14 cellular contexts compared by ENCODE assay signal in genomic region chr1:79695133-79695532, GRCh38.
DNase-seq lines count a peak whose midpoint lies in the region; ATAC-seq and TF ChIP-seq lines count a peak whose summit lies in the region.
"Had no signal": no experiment of that assay in that cellular context is flagged by ENCODE, and none has a peak within 500 bp of the region (broad histone marks: within the 10 kb centered on the region; RNA-seq: fewer than 3 reads in every experiment).

No MANE protein-coding gene starts in this region.

- no peaks in the 10 kb centered on the region for H3K36me3 Mint-ChIP-seq in CD4-positive, alpha-beta T cell (ENCODE audit: low read depth)

- DNase-seq in HuH-7.5 (ENCODE audit: low spot score) (peak; percentile 6), NOMO-1 treated with dmso at 0.1 percent for 144 hours (lab: John Stamatoyannopoulos, UW; ENCODE audit: unreplicated experiment) (no peak), COLO829 (ENCODE audit: low spot score) (no peak)
- DNase-seq in CD4-positive, alpha-beta T cell, result no peak
- DNase-seq in activated CD4-positive, alpha-beta T cell treated with anti-CD3 and anti-CD28 coated beads for 1 hour, result no peak
- DNase-seq: activated CD8-positive, alpha-beta memory T cell treated with anti-CD3 and anti-CD28 coated beads for 24 hours; amniotic stem cell; H7; natural killer cell; NCI-H510A treated with DMSO at 0.1 percent for 48 hours had no signal

- H3K4me1 Mint-ChIP-seq in CD4-positive, alpha-beta T cell (ENCODE audit: low read depth), result no peaks in the 10 kb centered on the region
- H3K4me1 Mint-ChIP-seq: natural killer cell had no signal

- no peak overlapping the region for H3K27ac Mint-ChIP-seq in CD4-positive, alpha-beta T cell
- H3K27ac Mint-ChIP-seq: natural killer cell; stimulated activated naive CD8-positive, alpha-beta T cell treated with anti-CD3 and anti-CD28 coated beads, Interleukin-15, Interleukin-2, amounts not matched to agents 100 ng/mL and 50 ng/mL, for 24 hours had no signal

- intact Hi-C loops in CD4-positive, alpha-beta T cell (cut with DNase I, micrococcal nuclease), result no loop called here

- no peak for TF ChIP-seq CTCF in CD4-positive, alpha-beta T cell (IDR thresholded peaks at IDR 0.05)

- no peaks in the 10 kb centered on the region for H3K9me3 ChIP-seq in CD4-positive, alpha-beta T cell (ENCODE audit: control insufficient read depth, low read length)

- POLR2A ChIA-PET in CD4-positive, alpha-beta T cell (lab: Charles Lee), result no interaction called here

- H3K4me3 Mint-ChIP-seq in CD4-positive, alpha-beta T cell, result no peak overlapping the region
- H3K4me3 Mint-ChIP-seq: natural killer cell; stimulated activated naive CD8-positive, alpha-beta T cell treated with anti-CD3 and anti-CD28 coated beads, Interleukin-15, Interleukin-2, amounts not matched to agents 100 ng/mL and 50 ng/mL, for 24 hours had no signal

- H3K9me3 Mint-ChIP-seq in CD4-positive, alpha-beta T cell, result peaks cover 11% of the 10 kb centered on the region

- no peak overlapping the region for H3K27ac ChIP-seq in CD4-positive, alpha-beta T cell (ENCODE audit: low read depth, low read length)

- CTCF ChIA-PET in CD4-positive, alpha-beta T cell (lab: Charles Lee), result no interaction called here

- ATAC-seq in GM19468 (IDR thresholded peaks at IDR 0.05; ENCODE audit: extremely low read depth, unreplicated experiment) (peak; percentile 71), HG02973 (IDR thresholded peaks at IDR 0.05; ENCODE audit: unreplicated experiment) (peak; percentile 85)
- no peak for ATAC-seq in CD4-positive, alpha-beta T cell (ENCODE audit: poor library complexity)
- ATAC-seq: natural killer cell had no signal

- H3K4me3 ChIP-seq in GM08714 (ENCODE audit: low read length), result peak overlapping the region; percentile 45; the same call in 1 of the 2 replicates

- H3K27me3 ChIP-seq in CD4-positive, alpha-beta T cell (ENCODE audit: control insufficient read depth, insufficient read depth, low read length), result no peaks in the 10 kb centered on the region

- H3K27me3 Mint-ChIP-seq in CD4-positive, alpha-beta T cell, result no peaks in the 10 kb centered on the region
- H3K27me3 Mint-ChIP-seq: stimulated activated naive CD8-positive, alpha-beta T cell treated with anti-CD3 and anti-CD28 coated beads, Interleukin-15, Interleukin-2, amounts not matched to agents 100 ng/mL and 50 ng/mL, for 24 hours had no signal
